Comparison of ENCODE assay signal across 4 cellular contexts in genomic region chr13:104365430-104365829, GRCh38.
TF ChIP-seq lines count a peak whose summit lies in the region.

No MANE protein-coding gene starts in this region.

TF ChIP-seq in HepG2, 621 proteins besides CTCF, POLR2A, EP300 and RAD21:
- peak; percentile 54 for TF ChIP-seq MAFF (IDR thresholded peaks at IDR 0.05; ENCODE audit: low read depth, low read length)
- TF ChIP-seq SSRP1 (CRISPR knock-in tag; IDR thresholded peaks at IDR 0.05) = no peak
- peak; percentile 60 to 75 for TF ChIP-seq MAFK (conservative IDR thresholded peaks at IDR 0.05 in 1 of 2, IDR thresholded peaks at IDR 0.05 in 1 of 2; ENCODE audit: low read length in 2 of 2)

TF ChIP-seq in A549, 52 proteins besides CTCF, POLR2A, EP300 and RAD21:
- TF ChIP-seq PHF8 (IDR thresholded peaks at IDR 0.05; ENCODE audit: borderline replicate concordance, low read depth) = no peak
- TF ChIP-seq REST (IDR thresholded peaks at IDR 0.05) = no peak
- peak; percentile 18 for TF ChIP-seq MAFK (IDR thresholded peaks at IDR 0.05; ENCODE audit: partially characterized antibody)
- TF ChIP-seq ZFP36 (IDR thresholded peaks at IDR 0.05; ENCODE audit: borderline replicate concordance, partially characterized antibody) = no peak
- no peak for TF ChIP-seq KDM5A (IDR thresholded peaks at IDR 0.05)
- TF ChIP-seq EHMT2 (IDR thresholded peaks at IDR 0.05; ENCODE audit: low read depth) = no peak
- TF ChIP-seq HMGXB4 (CRISPR knock-in tag; IDR thresholded peaks at IDR 0.05; ENCODE audit: borderline replicate concordance) = no peak
- no peak for TF ChIP-seq CBX8 (IDR thresholded peaks at IDR 0.05)

TF ChIP-seq in IMR-90, 13 proteins besides CTCF, POLR2A, EP300 and RAD21:
- 0 out of 2 replicates have a peak, but pooled peaks have one; percentile 11 for TF ChIP-seq MAFK (IDR thresholded peaks at IDR 0.05; ENCODE audit: low read depth, low read length)
- TF ChIP-seq RCOR1 (IDR thresholded peaks at IDR 0.05; ENCODE audit: insufficient replicate concordance, low read length) = no peak

TF ChIP-seq in H1, 55 proteins besides CTCF, POLR2A, EP300 and RAD21:
- no peak for TF ChIP-seq E2F6 (IDR thresholded peaks at IDR 0.05)
- no peak for TF ChIP-seq EZH2 (IDR thresholded peaks at IDR 0.05; ENCODE audit: low read depth, low read length, severe bottlenecking)
- TF ChIP-seq SP2 (IDR thresholded peaks at IDR 0.05; ENCODE audit: low read length) = no peak
- 0 out of 2 replicates have a peak, but pooled peaks have one; percentile 40 for TF ChIP-seq MAFK (IDR thresholded peaks at IDR 0.05; ENCODE audit: low read depth, low read length)
- no peak for TF ChIP-seq SIX5 (IDR thresholded peaks at IDR 0.05; ENCODE audit: low read depth, low read length)
